Comparison of ENCODE assay signal across 1 cellular context in the genomic region with DNA sequence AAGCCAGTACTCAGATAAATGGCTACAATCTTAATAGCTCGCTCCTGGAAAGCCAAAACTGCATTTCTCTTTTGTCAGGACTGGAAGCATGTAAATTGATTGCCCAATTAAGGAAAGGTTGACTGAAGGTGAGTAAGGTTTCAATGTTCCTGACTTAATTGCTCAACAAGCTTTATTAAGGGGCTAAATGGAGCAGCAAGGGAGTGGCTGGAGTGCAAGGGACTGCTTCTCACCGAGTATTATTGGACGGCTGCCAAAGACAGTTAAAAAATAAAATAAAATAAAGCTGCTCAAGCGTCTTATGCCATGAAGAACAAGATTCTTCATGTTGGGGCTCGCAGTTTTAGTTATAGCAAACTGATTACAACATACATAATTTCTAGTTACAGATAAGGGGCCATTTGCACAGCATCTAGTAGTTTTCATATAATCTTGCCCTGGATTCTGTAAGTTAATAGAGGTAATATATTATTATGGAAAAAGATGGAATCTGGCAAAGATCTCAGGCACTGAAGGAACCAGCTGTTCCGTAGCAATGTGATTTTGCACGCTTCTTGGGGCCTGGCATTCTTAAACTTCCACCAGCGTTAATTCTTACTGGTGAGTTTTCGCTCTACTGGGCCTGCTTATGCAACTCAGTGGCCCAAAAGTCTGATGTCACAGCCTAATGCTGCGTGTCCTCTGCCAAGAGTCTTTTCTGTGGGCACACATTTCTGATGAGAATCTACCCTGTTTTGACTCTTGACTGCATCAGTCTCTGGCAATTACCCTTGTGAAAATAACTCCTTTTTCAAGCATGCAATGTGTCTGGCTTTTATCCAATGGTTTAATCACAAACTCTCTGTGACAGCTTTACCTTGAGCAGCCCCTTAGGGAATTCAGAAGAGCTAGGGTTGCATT.
TF ChIP-seq lines count a peak whose summit lies in the region.

No MANE protein-coding gene starts in this region.

TF ChIP-seq in HepG2, 621 proteins besides CTCF, POLR2A, EP300 and RAD21 (continued from another document):
- TF ChIP-seq, protein P1, sequence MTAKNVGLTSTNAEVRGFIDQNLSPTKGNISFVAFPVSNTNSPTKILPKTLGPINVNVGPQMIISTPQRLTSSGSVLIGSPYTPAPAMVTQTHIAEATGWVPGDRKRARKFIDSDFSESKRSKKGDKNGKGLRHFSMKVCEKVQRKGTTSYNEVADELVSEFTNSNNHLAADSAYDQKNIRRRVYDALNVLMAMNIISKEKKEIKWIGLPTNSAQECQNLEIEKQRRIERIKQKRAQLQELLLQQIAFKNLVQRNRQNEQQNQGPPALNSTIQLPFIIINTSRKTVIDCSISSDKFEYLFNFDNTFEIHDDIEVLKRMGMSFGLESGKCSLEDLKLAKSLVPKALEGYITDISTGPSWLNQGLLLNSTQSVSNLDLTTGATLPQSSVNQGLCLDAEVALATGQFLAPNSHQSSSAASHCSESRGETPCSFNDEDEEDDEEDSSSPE (CRISPR knock-in tag; IDR thresholded peaks at IDR 0.05): no peak
- TF ChIP-seq, protein P2, sequence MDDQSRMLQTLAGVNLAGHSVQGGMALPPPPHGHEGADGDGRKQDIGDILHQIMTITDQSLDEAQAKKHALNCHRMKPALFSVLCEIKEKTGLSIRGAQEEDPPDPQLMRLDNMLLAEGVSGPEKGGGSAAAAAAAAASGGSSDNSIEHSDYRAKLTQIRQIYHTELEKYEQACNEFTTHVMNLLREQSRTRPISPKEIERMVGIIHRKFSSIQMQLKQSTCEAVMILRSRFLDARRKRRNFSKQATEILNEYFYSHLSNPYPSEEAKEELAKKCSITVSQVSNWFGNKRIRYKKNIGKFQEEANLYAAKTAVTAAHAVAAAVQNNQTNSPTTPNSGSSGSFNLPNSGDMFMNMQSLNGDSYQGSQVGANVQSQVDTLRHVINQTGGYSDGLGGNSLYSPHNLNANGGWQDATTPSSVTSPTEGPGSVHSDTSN (CRISPR knock-in tag; IDR thresholded peaks at IDR 0.05; ENCODE audit: borderline replicate concordance): no peak
- no peak for TF ChIP-seq ZNF780A (CRISPR knock-in tag; IDR thresholded peaks at IDR 0.05)
- TF ChIP-seq ZNF850 (CRISPR knock-in tag; conservative IDR thresholded peaks at IDR 0.05): no peak
- TF ChIP-seq ZNF781 (CRISPR knock-in tag; IDR thresholded peaks at IDR 0.05; ENCODE audit: borderline replicate concordance, not compliant biosample characterization): no peak
- TF ChIP-seq ZMAT3 (CRISPR knock-in tag; conservative IDR thresholded peaks at IDR 0.05): no peak
- no peak for TF ChIP-seq ZNF407 (CRISPR knock-in tag; IDR thresholded peaks at IDR 0.05; ENCODE audit: not compliant biosample characterization)
- TF ChIP-seq RBM22 (optimal IDR thresholded peaks at IDR 0.05; ENCODE audit: low read length): no peak
- no peak for TF ChIP-seq ZBTB20 (CRISPR knock-in tag; IDR thresholded peaks at IDR 0.05; ENCODE audit: borderline replicate concordance, low read depth)
- TF ChIP-seq IKZF5 (CRISPR knock-in tag; IDR thresholded peaks at IDR 0.05): no peak
- TF ChIP-seq ZNF530 (CRISPR knock-in tag; IDR thresholded peaks at IDR 0.05; ENCODE audit: low read depth): no peak
- no peak for TF ChIP-seq EZH2 (conservative IDR thresholded peaks at IDR 0.05; ENCODE audit: low read depth, low read length)
